ENCODE assay signal across 8 cellular contexts in the genomic region with DNA sequence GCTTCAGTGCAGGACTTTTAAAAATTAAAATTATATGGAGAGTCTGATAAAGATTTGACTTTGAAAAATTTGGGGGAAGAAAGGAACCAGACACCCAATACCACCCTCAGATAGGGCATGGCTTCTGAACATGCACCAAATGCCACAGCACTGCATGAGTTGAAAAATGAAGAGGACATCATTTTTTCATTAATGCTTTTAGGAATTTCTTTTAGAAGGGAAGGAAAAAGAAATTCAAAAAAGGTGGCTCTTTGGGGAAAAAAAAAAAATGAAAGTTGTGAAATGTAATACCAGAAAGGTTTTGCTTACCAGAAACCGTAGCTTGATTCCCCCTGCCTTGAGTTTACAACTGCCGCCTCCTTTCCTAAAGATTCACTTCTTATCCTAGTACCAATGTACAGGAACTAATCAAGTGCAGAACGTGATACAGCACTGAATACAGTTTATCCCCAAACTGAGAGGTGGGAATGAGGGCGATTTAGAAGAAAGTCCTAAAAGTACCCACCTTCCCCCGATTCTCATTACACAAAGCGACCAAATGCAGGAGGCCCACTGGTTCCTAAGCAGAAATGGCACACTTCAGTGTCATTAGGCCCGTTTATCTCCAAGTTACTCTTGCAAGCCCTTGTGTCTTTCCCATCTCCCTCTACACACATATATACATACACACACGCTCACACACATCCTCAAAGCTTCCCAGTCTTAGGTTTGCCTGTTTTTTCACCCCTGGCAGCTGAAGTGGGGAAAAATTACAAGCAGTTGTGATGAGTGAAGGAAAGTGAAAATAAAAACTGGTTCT. TPM values are rescaled to one million over a fixed set of nuclear protein-coding genes. Genes with fewer than 3 reads are reported as not detected.
DNase-seq lines count a peak whose midpoint lies in the region; ATAC-seq and TF ChIP-seq lines count a peak whose summit lies in the region.

No MANE protein-coding gene starts in this region.

- ATAC-seq in HG03025 (IDR thresholded peaks at IDR 0.05; ENCODE audit: low FRiP score, unreplicated experiment) (no peak), GM21737 (IDR thresholded peaks at IDR 0.05; ENCODE audit: unreplicated experiment) (no peak), HG02840 (IDR thresholded peaks at IDR 0.05; ENCODE audit: low FRiP score, unreplicated experiment) (no peak)

- H2AFZ ChIP-seq in OCI-LY7 (ENCODE audit: low read length) (no peak overlapping the region), parathyroid adenoma (no peak overlapping the region)

- peaks cover 33% of the 10 kb centered on the region for H3K4me1 ChIP-seq in OCI-LY7 (ENCODE audit: insufficient read depth, low read length, poor library complexity, severe bottlenecking)
- H3K4me1 ChIP-seq in endodermal cell (ENCODE audit: control insufficient read depth, insufficient read depth, low read length) = peaks cover 2% of the 10 kb centered on the region
- H3K4me1 ChIP-seq in parathyroid adenoma = peaks cover 34% of the 10 kb centered on the region

- TF ChIP-seq CTCF in OCI-LY7 (conservative IDR thresholded peaks at IDR 0.05; ENCODE audit: low read length) (no peak), endodermal cell (conservative IDR thresholded peaks at IDR 0.05) (no peak), parathyroid adenoma (IDR thresholded peaks at IDR 0.05) (no peak)

- H3K4me3 Mint-ChIP-seq in endodermal cell = peak overlapping the region; percentile 99

- POLR2A ChIA-PET in OCI-LY7 (lab: Charles Lee) = interaction anchor here (0.6 to 3.6 kb wide), 13 partner anchors 10 to 653 kb away, joined by 3 to 38 read pairs (median 5); a partner anchor contains a TSS

- H3K9me2 ChIP-seq in OCI-LY7 (ENCODE audit: insufficient read depth, low read length) = no peaks in the 10 kb centered on the region

- H3K4me1 Mint-ChIP-seq in endodermal cell = peaks cover 23% of the 10 kb centered on the region

- H3K9ac ChIP-seq in endodermal cell (ENCODE audit: extremely low read depth, low read length, poor library complexity, severe bottlenecking) (peak overlapping the region; percentile 100), parathyroid adenoma (no peak overlapping the region)

- H3K27me3 Mint-ChIP-seq in endodermal cell (ENCODE audit: insufficient read depth) = no peaks in the 10 kb centered on the region

- peaks cover 39% of the 10 kb centered on the region for H3K36me3 Mint-ChIP-seq in endodermal cell (ENCODE audit: low read depth)

- intact Hi-C loops in OCI-LY7 (cut with micrococcal nuclease; ENCODE audit: unreplicated experiment) = loop anchor here (2.0 kb wide), 1 partner anchor 57 kb away; a partner anchor contains a TSS

- CTCF ChIA-PET in OCI-LY7 (lab: Charles Lee; ENCODE audit: unreplicated experiment) = no interaction called here

- peak overlapping the region; percentile 99 for H3K4me2 ChIP-seq in OCI-LY7 (ENCODE audit: low read length)
- H3K4me2 ChIP-seq in parathyroid adenoma (ENCODE audit: low read length) = peak overlapping the region; percentile 70

- peak overlapping the region; percentile 91 for H3K27ac ChIP-seq in OCI-LY7 (ENCODE audit: low read depth, low read length, poor library complexity, severe bottlenecking)
- H3K27ac ChIP-seq in endodermal cell (ENCODE audit: low read depth, low read length) = peak overlapping the region; percentile 60
- H3K27ac ChIP-seq in parathyroid adenoma = peak overlapping the region; percentile 98

- H3K27me3 ChIP-seq in endodermal cell (ENCODE audit: control insufficient read depth, insufficient read depth, low read length, poor library complexity, severe bottlenecking) (no peaks in the 10 kb centered on the region), parathyroid adenoma (ENCODE audit: control insufficient read depth, insufficient read depth, low read length) (no peaks in the 10 kb centered on the region)

- H3K27ac Mint-ChIP-seq in endodermal cell = peak overlapping the region; percentile 100

- no TSS peak for BruUV-seq in OCI-LY7 (replicated peaks; lab: Mats Ljungman, UMichigan)

- H3K79me2 ChIP-seq in OCI-LY7 (ENCODE audit: insufficient read depth, low read depth, low read length) = peaks cover 70% of the 10 kb centered on the region
- peaks cover 39% of the 10 kb centered on the region for H3K79me2 ChIP-seq in parathyroid adenoma

- WGBS in endodermal cell (ENCODE audit: insufficient coverage in 1 of 2, insufficient read length in 1 of 2), 2 experiments = 83 to 92% methylated on average over 5 to 8 of the region's 8 CpGs

- H3K36me3 ChIP-seq in OCI-LY7 (ENCODE audit: insufficient read depth, low read length) = peaks cover 71% of the 10 kb centered on the region
- peaks cover 58% of the 10 kb centered on the region for H3K36me3 ChIP-seq in endodermal cell (ENCODE audit: control insufficient read depth, insufficient read depth, low read length)
- H3K36me3 ChIP-seq in parathyroid adenoma (ENCODE audit: control insufficient read depth, insufficient read depth, low read length) = peaks cover 15% of the 10 kb centered on the region

- H4K20me1 ChIP-seq in OCI-LY7 (ENCODE audit: insufficient read depth, low read length) = peaks cover 30% of the 10 kb centered on the region; the same call in 1 of the 2 replicates

- H3K9me3 Mint-ChIP-seq in endodermal cell = no peaks in the 10 kb centered on the region

- DNase-seq in G401 (ENCODE audit: low spot score) (peak; percentile 61), OCI-LY7 (ENCODE audit: low spot score) (no peak), endodermal cell (no peak), Kasumi-1 (lab: John Stamatoyannopoulos, UW) (no peak)

- H3K9me3 ChIP-seq in OCI-LY7 (ENCODE audit: low read length) (no peaks in the 10 kb centered on the region), endodermal cell (ENCODE audit: control insufficient read depth, low read length) (no peaks in the 10 kb centered on the region), parathyroid adenoma (ENCODE audit: control insufficient read depth, low read length) (no peaks in the 10 kb centered on the region)

- peak overlapping the region; percentile 88 for H3K4me3 ChIP-seq in OCI-LY7 (ENCODE audit: low read depth, low read length, poor library complexity, severe bottlenecking)
- H3K4me3 ChIP-seq in endodermal cell (ENCODE audit: low read length) = peak overlapping the region; percentile 92
- H3K4me3 ChIP-seq in parathyroid adenoma (ENCODE audit: low read depth, low read length) = peak overlapping the region; percentile 100

- in situ Hi-C loops in G401 (cut with HindIII; ENCODE audit: low sequenced_read_pairs) = no loop called here

RNA-seq across cellular contexts. Expression of a gene that starts 2.8 kb away (rescaled TPM):
- total RNA-seq in G401 (2014; rRNA removed; shearing (Covaris generic)) = 6.8 and 14.4 TPM in 2 replicates
- total RNA-seq in OCI-LY7 (2014; rRNA removed; shearing (Covaris generic)) = 103 and 126 TPM in 2 replicates
- 150 and 155 TPM in 2 replicates for total RNA-seq in OCI-LY7 (2022)
- 100 to 1,000 TPM; 122 to 126 TPM for total RNA-seq in endodermal cell
- 43.2 TPM for polyA plus RNA-seq in endodermal cell (2013, experiment 1 of 2)
- 41.9 TPM for polyA plus RNA-seq in endodermal cell (2013, experiment 2 of 2)

RNA-seq across cellular contexts. Expression of a gene that starts 3.4 kb away (rescaled TPM):
- total RNA-seq in G401 (2014; rRNA removed; shearing (Covaris generic)) = 38.3 and 47.5 TPM in 2 replicates
- total RNA-seq in OCI-LY7 (2014; rRNA removed; shearing (Covaris generic)) = 44.2 and 59.0 TPM in 2 replicates
- total RNA-seq in OCI-LY7 (2022) (77.3 and 79.6 TPM in 2 replicates), endodermal cell (10 to 100 TPM; 37.6 to 39.7 TPM)
- polyA plus RNA-seq in endodermal cell (2013, experiment 1 of 2) = 48.6 TPM
- 45.3 TPM for polyA plus RNA-seq in endodermal cell (2013, experiment 2 of 2)

RNA-seq across cellular contexts. Expression of a gene that starts 12.4 kb away (rescaled TPM):
- 0.68 and 1.7 TPM in 2 replicates for total RNA-seq in G401 (2014; rRNA removed; shearing (Covaris generic))
- total RNA-seq in OCI-LY7 (2014; rRNA removed; shearing (Covaris generic)) = 4.7 and 10.4 TPM in 2 replicates
- 17.8 and 19.6 TPM in 2 replicates for total RNA-seq in OCI-LY7 (2022)
- total RNA-seq in endodermal cell = 10 to 100 TPM; 31.6 to 38.0 TPM
- polyA plus RNA-seq in endodermal cell (2013, experiment 1 of 2) = 87.3 TPM
- polyA plus RNA-seq in endodermal cell (2013, experiment 2 of 2) = 72.0 TPM

RNA-seq across cellular contexts. Expression of a gene that starts 32.7 kb away (rescaled TPM):
- 5.3 and 11.7 TPM in 2 replicates for total RNA-seq in G401 (2014; rRNA removed; shearing (Covaris generic))
- total RNA-seq in OCI-LY7 (2014; rRNA removed; shearing (Covaris generic)) = 9.1 and 14.7 TPM in 2 replicates
- total RNA-seq in OCI-LY7 (2022) = 26.7 and 29.5 TPM in 2 replicates
- 10 to 100 TPM; 17.9 to 24.3 TPM for total RNA-seq in endodermal cell
- 16.9 TPM for polyA plus RNA-seq in endodermal cell (2013, experiment 1 of 2)
- 16.7 TPM for polyA plus RNA-seq in endodermal cell (2013, experiment 2 of 2)

RNA-seq across cellular contexts. Expression of a gene that starts 43.0 kb away (rescaled TPM):
- total RNA-seq in G401 (2014; rRNA removed; shearing (Covaris generic)) = 41.9 and 83.7 TPM in 2 replicates
- 53.0 and 126 TPM in 2 replicates for total RNA-seq in OCI-LY7 (2014; rRNA removed; shearing (Covaris generic))
- total RNA-seq in OCI-LY7 (2022) (83.1 and 86.7 TPM in 2 replicates), endodermal cell (10 to 100 TPM; 84.9 to 89.3 TPM)
- 65.6 TPM for polyA plus RNA-seq in endodermal cell (2013, experiment 1 of 2)
- 62.9 TPM for polyA plus RNA-seq in endodermal cell (2013, experiment 2 of 2)
